18 cellular contexts compared by ENCODE assay signal in genomic region chr6:18342223-18342622, GRCh38. TPM values are rescaled to one million over a fixed set of nuclear protein-coding genes. Genes with fewer than 3 reads are reported as not detected.
DNase-seq lines count a peak whose midpoint lies in the region; ATAC-seq and TF ChIP-seq lines count a peak whose summit lies in the region.
"Had no signal": no experiment of that assay in that cellular context is flagged by ENCODE, and none has a peak within 500 bp of the region (broad histone marks: within the 10 kb centered on the region; RNA-seq: fewer than 3 reads in every experiment).

No MANE protein-coding gene starts in this region.

- no peaks in the 10 kb centered on the region for H3K9me3 ChIP-seq in DOHH2 (ENCODE audit: control insufficient read depth, insufficient read depth, low read length)
- no peaks in the 10 kb centered on the region; the same call in 1 of the 2 replicates for H3K9me3 ChIP-seq in OCI-LY7 (ENCODE audit: low read length)
- H3K9me3 ChIP-seq in esophagus (ENCODE audit: control insufficient read depth in 2 of 2, insufficient read depth in 1 of 2, low read depth in 1 of 2, low read length in 1 of 2) = no peaks in the 10 kb centered on the region
- H3K9me3 ChIP-seq in skeletal muscle tissue (ENCODE audit: control insufficient read depth in 3 of 3, low read length in 3 of 3) = no peaks in the 10 kb centered on the region

- peak overlapping the region; percentile 20 to 70 (median 52) for H3K9ac ChIP-seq in skeletal muscle tissue (ENCODE audit: low read depth in 1 of 3, low read length in 3 of 3)

- H3K27ac ChIP-seq in DOHH2 (ENCODE audit: low read depth, low read length) (peak overlapping the region; percentile 83), OCI-LY7 (ENCODE audit: low read depth, low read length, poor library complexity, severe bottlenecking) (peak overlapping the region; percentile 89), esophagus (ENCODE audit: low read depth in 2 of 2, low read length in 1 of 2) (peak overlapping the region; percentile 18 to 84), skeletal muscle tissue (ENCODE audit: low read depth, low read length) (peak overlapping the region; percentile 94)

- no TSS peak for BruUV-seq in OCI-LY7 (replicated peaks; lab: Mats Ljungman, UMichigan)

- no peaks in the 10 kb centered on the region; the same call in 1 of the 2 replicates for H3K79me2 ChIP-seq in DOHH2 (ENCODE audit: control insufficient read depth, low read length)
- no peaks in the 10 kb centered on the region for H3K79me2 ChIP-seq in OCI-LY7 (ENCODE audit: insufficient read depth, low read depth, low read length)

- CTCF ChIA-PET in OCI-LY7 (lab: Charles Lee; ENCODE audit: unreplicated experiment) = interaction anchor here (1.0 to 1.8 kb wide), 5 partner anchors 10 to 66 kb away, joined by 3 to 6 read pairs (median 5); partner anchors contain the start of gene RNF144B

- H3K4me3 ChIP-seq in DOHH2 (ENCODE audit: low read length) = peak overlapping the region; percentile 56
- H3K4me3 ChIP-seq in OCI-LY7 (ENCODE audit: low read depth, low read length, poor library complexity, severe bottlenecking) = peak overlapping the region; percentile 26
- H3K4me3 ChIP-seq in esophagus (ENCODE audit: low read depth in 1 of 2, low read length in 2 of 2) = no peak overlapping the region
- no peak overlapping the region for H3K4me3 ChIP-seq in skeletal muscle tissue (ENCODE audit: low read length in 3 of 3)

- ATAC-seq in HG02610 (IDR thresholded peaks at IDR 0.05; ENCODE audit: unreplicated experiment) (no peak), GM18502 (IDR thresholded peaks at IDR 0.05; ENCODE audit: poor library complexity, unreplicated experiment) (no peak), GM21360 (IDR thresholded peaks at IDR 0.05; ENCODE audit: unreplicated experiment) (no peak)
- no peak for ATAC-seq in activated CD4-positive, CD25-positive, alpha-beta regulatory T cell treated with anti-CD3 and anti-CD28 coated beads, Interleukin-2, amount 50 U/mL, for 24 hours
- ATAC-seq: HCT116, Panc1, SK-N-SH treated with all-trans-retinoic acid at 6 μM for 48 hours had no signal

- H2AFZ ChIP-seq in OCI-LY7 (ENCODE audit: low read length) = peak overlapping the region; percentile 55; the same call in 1 of the 2 replicates

- TF ChIP-seq CTCF in DOHH2 (IDR thresholded peaks at IDR 0.05; ENCODE audit: low read depth, low read length, poor library complexity, severe bottlenecking) = no peak
- no peak for TF ChIP-seq CTCF in OCI-LY7 (conservative IDR thresholded peaks at IDR 0.05; ENCODE audit: low read length)

- H4K20me1 ChIP-seq in DOHH2 (ENCODE audit: control insufficient read depth, insufficient read depth, low read depth, low read length) (no peaks in the 10 kb centered on the region), OCI-LY7 (ENCODE audit: insufficient read depth, low read length) (no peaks in the 10 kb centered on the region)

- intact Hi-C loops in OCI-LY7 (cut with micrococcal nuclease; ENCODE audit: unreplicated experiment) = no loop called here

- H3K9me2 ChIP-seq in DOHH2 (replicated peaks; ENCODE audit: control insufficient read depth, low read length) = no peaks in the 10 kb centered on the region
- no peaks in the 10 kb centered on the region for H3K9me2 ChIP-seq in OCI-LY7 (ENCODE audit: insufficient read depth, low read length)

- peaks cover 38% of the 10 kb centered on the region for H3F3A ChIP-seq in DOHH2 (ENCODE audit: control insufficient read depth, insufficient read depth)

- H3K36me3 ChIP-seq in DOHH2 (ENCODE audit: control insufficient read depth, low read length) = no peaks in the 10 kb centered on the region
- peaks cover 3% of the 10 kb centered on the region; the same call in 1 of the 2 replicates for H3K36me3 ChIP-seq in OCI-LY7 (ENCODE audit: insufficient read depth, low read length)
- no peaks in the 10 kb centered on the region for H3K36me3 ChIP-seq in esophagus (ENCODE audit: control insufficient read depth in 2 of 2, insufficient read depth in 2 of 2, low read length in 1 of 2)
- H3K36me3 ChIP-seq in skeletal muscle tissue (ENCODE audit: control insufficient read depth in 3 of 3, insufficient read depth in 3 of 3, low read length in 3 of 3) = no peaks in the 10 kb centered on the region

- WGBS in esophagus, 2 donors = 60 to 67% methylated on average over 3 of the region's 3 CpGs

- H3K27me3 ChIP-seq in DOHH2 (ENCODE audit: control insufficient read depth, low read length) = no peaks in the 10 kb centered on the region
- H3K27me3 ChIP-seq in esophagus (ENCODE audit: control insufficient read depth in 1 of 2, insufficient read depth in 2 of 2, low read length in 2 of 2) = no peaks in the 10 kb centered on the region
- H3K27me3 ChIP-seq in skeletal muscle tissue (ENCODE audit: control insufficient read depth in 3 of 3, insufficient read depth in 3 of 3, low read length in 3 of 3) = no peaks in the 10 kb centered on the region

- no peak for DNase-seq in OCI-LY7 (ENCODE audit: low spot score)
- DNase-seq: C1 segment of cervical spinal cord; DMS153; NCI-H1048; NCI-H2107; NCI-H345; NK-92 treated with Interleukin-12 subunit alpha and Interleukin-12 subunit beta, amount 100 ng/mL, for 24 hours; SHP77 had no signal

- H3K4me2 ChIP-seq in DOHH2 (ENCODE audit: low read length) (peak overlapping the region; percentile 77), OCI-LY7 (ENCODE audit: low read length) (peak overlapping the region; percentile 52)

- H3K4me1 ChIP-seq in DOHH2 (ENCODE audit: control insufficient read depth, low read length) (peaks cover 95% of the 10 kb centered on the region), OCI-LY7 (ENCODE audit: insufficient read depth, low read length, poor library complexity, severe bottlenecking) (peaks cover 84% of the 10 kb centered on the region), esophagus (ENCODE audit: control insufficient read depth in 2 of 2, insufficient read depth in 2 of 2, low read length in 1 of 2) (peaks cover 2 to 5% of the 10 kb centered on the region in 2 donors), skeletal muscle tissue (ENCODE audit: control insufficient read depth in 3 of 3, insufficient read depth in 3 of 3, low read length in 3 of 3) (peaks cover 26 to 38% (median 27%) of the 10 kb centered on the region in 3 donors)

- POLR2A ChIA-PET in OCI-LY7 (lab: Charles Lee) = interaction anchor here (0.6 to 8.1 kb wide), 14 partner anchors 9 to 152 kb away, joined by 3 to 183 read pairs (median 5); partner anchors contain the start of gene RNF144B

RNA-seq across cellular contexts. Expression of gene RNF144B, which starts 44.9 kb away (rescaled TPM):
- total RNA-seq in OCI-LY7 (2014; rRNA removed; shearing (Covaris generic)) = 83.4 and 87.9 TPM in 2 replicates
- 151 and 154 TPM in 2 replicates for total RNA-seq in OCI-LY7 (2022)
- polyA plus RNA-seq in esophagus = 1 to 10 TPM; 5.4 to 6.5 TPM
- 15.1 TPM for total RNA-seq in skeletal muscle tissue

Comparison
In these comparisons a context has a peak if more than half of its experiments do, and no peak if none do; other contexts are left out.
1. H3K4me3 ChIP-seq: peak in DOHH2 (single experiment) and OCI-LY7 (single experiment); none in esophagus (0 of 2) and skeletal muscle tissue (0 of 3).
2. Peak in every context shown above with its lines, with median percentiles within 50 percentile points of each other: H3K27ac ChIP-seq.